Comparison of ENCODE assay signal across 34 cellular contexts in the genomic region with DNA sequence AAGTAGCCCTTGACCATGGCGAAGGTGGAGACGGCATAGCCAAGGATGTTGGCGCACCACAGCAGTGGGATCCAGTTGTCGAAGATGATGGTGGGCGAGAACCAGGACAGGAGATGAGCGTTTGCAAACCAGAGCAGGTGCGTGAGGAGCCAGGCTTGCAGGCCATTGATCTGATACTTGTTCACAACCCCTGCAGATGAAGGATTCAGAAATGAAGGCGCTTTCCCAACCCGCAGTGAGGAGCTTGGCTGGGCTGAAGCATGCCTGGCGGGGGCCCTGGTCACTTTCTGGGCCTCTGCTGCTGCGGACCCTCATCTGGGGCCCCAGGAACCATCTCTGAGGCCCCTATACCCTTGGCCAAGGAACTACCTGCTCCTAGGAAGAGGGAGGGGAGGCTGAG.
"Had no signal": no experiment of that assay in that cellular context is flagged by ENCODE, and none has a peak within 500 bp of the region (broad histone marks: within the 10 kb centered on the region; RNA-seq: fewer than 3 reads in every experiment).

No MANE protein-coding gene starts in this region.

- H3K27me3 Mint-ChIP-seq: activated B cell treated with CpG ODN at 0.5 μM for 24 hours; activated CD4-positive, alpha-beta memory T cell treated with anti-CD3 and anti-CD28 coated beads for 36 hours; activated CD4-positive, alpha-beta T cell treated with anti-CD3 and anti-CD28 coated beads, Interleukin-2, amount 10 ng/mL, durations not matched to agents 24 days and 14 days; activated CD8-positive, alpha-beta T cell treated with anti-CD3 and anti-CD28 coated beads for 36 hours; activated naive CD4-positive, alpha-beta T cell treated with anti-CD3 and anti-CD28 coated beads, Interleukin-2, amount 10 ng/mL, durations not matched to agents 7 days and 5 days; activated naive CD4-positive, alpha-beta T cell treated with anti-CD3 and anti-CD28 coated beads, Interleukin-2, amount 50 U/mL, for 24 hours; activated naive CD8-positive, alpha-beta T cell; activated naive CD8-positive, alpha-beta T cell treated with anti-CD3 and anti-CD28 coated beads, Interleukin-2, amount 10 ng/mL, durations not matched to agents 7 days and 5 days; activated naive CD8-positive, alpha-beta T cell treated with anti-CD3 and anti-CD28 coated beads, Interleukin-2, amount 50 U/mL, for 24 hours; activated T-cell treated with anti-CD3 and anti-CD28 coated beads, Interleukin-2, amount 50 U/mL, for 24 hours; brain; central memory CD8-positive, alpha-beta T cell had no signal

- H3K27ac ChIP-seq: cardiac muscle cell, VCaP had no signal

- H3K27me3 ChIP-seq: cardiac muscle cell had no signal

- H3K27ac Mint-ChIP-seq: activated B cell treated with CpG ODN at 0.5 μM for 24 hours; activated CD4-positive, alpha-beta memory T cell treated with anti-CD3 and anti-CD28 coated beads for 36 hours; activated CD4-positive, alpha-beta T cell treated with anti-CD3 and anti-CD28 coated beads, Interleukin-2, amount 10 ng/mL, durations not matched to agents 24 days and 14 days; activated CD8-positive, alpha-beta T cell treated with anti-CD3 and anti-CD28 coated beads for 36 hours; activated naive CD4-positive, alpha-beta T cell treated with anti-CD3 and anti-CD28 coated beads, Interleukin-2, amount 10 ng/mL, durations not matched to agents 7 days and 5 days; activated naive CD4-positive, alpha-beta T cell treated with anti-CD3 and anti-CD28 coated beads, Interleukin-2, amount 50 U/mL, for 24 hours; activated naive CD8-positive, alpha-beta T cell; activated naive CD8-positive, alpha-beta T cell treated with anti-CD3 and anti-CD28 coated beads, Interleukin-2, amount 50 U/mL, for 24 hours; activated T-cell treated with anti-CD3 and anti-CD28 coated beads, Interleukin-2, amount 50 U/mL, for 24 hours; activated T-helper 2 cell treated with anti-CD3 and anti-CD28 coated beads, Interferon-gamma antibody, Interleukin-2, Interleukin-4, amounts not matched to agents 10 μg/mL and 5 μg/mL and 100 μg/mL, durations not matched to agents 14 hours and 24 hours and 36 hours; brain; T-helper 1 cell treated with Interleukin-12 subunit alpha and Interleukin-12 subunit beta and Interleukin-4 antibody, amounts not matched to agents 30 μg/mL and 1 μg/mL, for 36 hours; T-helper 2 cell treated with Interferon-gamma antibody and Interleukin-4, amounts not matched to agents 5 μg/mL and 100 μg/mL, for 36 hours had no signal

- FAIRE-seq: bronchial epithelial cell, TTC549 had no signal

- H3K4me3 ChIP-seq: cardiac muscle cell had no signal

- DNase-seq: activated B cell treated with CpG ODN at 0.5 μM for 24 hours; activated CD4-positive, alpha-beta memory T cell treated with anti-CD3 and anti-CD28 coated beads for 36 hours; activated CD4-positive, alpha-beta T cell treated with anti-CD3 and anti-CD28 coated beads for 4 hours; activated CD4-positive, alpha-beta T cell treated with anti-CD3 and anti-CD28 coated beads, Interleukin-2, amount 10 ng/mL, durations not matched to agents 24 days and 14 days; activated CD4-positive, alpha-beta T cell treated with anti-CD3 and anti-CD28 coated beads, Interleukin-2, amount 50 U/mL, for 1 hour; activated CD4-positive, alpha-beta T cell treated with anti-CD3 and anti-CD28 coated beads, Interleukin-2, amount 50 U/mL, for 4 hours; activated CD4-positive, CD25-positive, alpha-beta regulatory T cell treated with anti-CD3 and anti-CD28 coated beads, Interleukin-2, amount 50 U/mL, for 72 hours; activated CD8-positive, alpha-beta memory T cell treated with anti-CD3 and anti-CD28 coated beads, Interleukin-2, amount 50 U/mL, for 48 hours; activated CD8-positive, alpha-beta T cell treated with anti-CD3 and anti-CD28 coated beads for 36 hours; activated effector memory CD4-positive, alpha-beta T cell treated with Interleukin-2 at 50 U/mL for 16 hours; activated gamma-delta T cell; activated naive CD4-positive, alpha-beta T cell treated with anti-CD3 and anti-CD28 coated beads, Interleukin-2, amount 10 ng/mL, durations not matched to agents 7 days and 5 days; activated naive CD4-positive, alpha-beta T cell treated with Interleukin-2 at 50 U/mL for 16 hours; activated naive CD8-positive, alpha-beta T cell treated with anti-CD3 and anti-CD28 coated beads, Interleukin-2, amount 10 ng/mL, durations not matched to agents 7 days and 5 days; activated naive CD8-positive, alpha-beta T cell treated with anti-CD3 and anti-CD28 coated beads, Interleukin-2, amount 50 U/mL, for 24 hours; activated T-cell treated with anti-CD3 and anti-CD28 coated beads, Interleukin-2, amount 50 U/mL, for 24 hours; activated T-cell treated with anti-CD3 and anti-CD28 coated beads, Interleukin-2, amount 50 U/mL, for 48 hours; amygdala; caudate nucleus; cerebellar nuclear complex; T-helper 1 cell; T-helper 2 cell; T-helper 9 cell had no signal

- H3K9me3 Mint-ChIP-seq: central memory CD8-positive, alpha-beta T cell had no signal

- H3K4me1 Mint-ChIP-seq: activated B cell treated with CpG ODN at 0.5 μM for 24 hours; activated naive CD4-positive, alpha-beta T cell treated with anti-CD3 and anti-CD28 coated beads, Interleukin-2, amount 50 U/mL, for 24 hours; central memory CD8-positive, alpha-beta T cell had no signal

- ATAC-seq: activated CD8-positive, alpha-beta T cell treated with anti-CD3 and anti-CD28 coated beads for 36 hours; activated naive CD8-positive, alpha-beta T cell treated with anti-CD3 and anti-CD28 coated beads, Interleukin-2, amount 50 U/mL, for 24 hours had no signal

- H3K4me3 Mint-ChIP-seq: activated B cell treated with CpG ODN at 0.5 μM for 24 hours; activated CD4-positive, alpha-beta memory T cell treated with anti-CD3 and anti-CD28 coated beads for 36 hours; activated CD4-positive, alpha-beta T cell treated with anti-CD3 and anti-CD28 coated beads, Interleukin-2, amount 10 ng/mL, durations not matched to agents 24 days and 14 days; activated CD8-positive, alpha-beta T cell treated with anti-CD3 and anti-CD28 coated beads for 36 hours; activated naive CD4-positive, alpha-beta T cell treated with anti-CD3 and anti-CD28 coated beads, Interleukin-2, amount 10 ng/mL, durations not matched to agents 7 days and 5 days; activated naive CD4-positive, alpha-beta T cell treated with anti-CD3 and anti-CD28 coated beads, Interleukin-2, amount 50 U/mL, for 24 hours; activated naive CD8-positive, alpha-beta T cell; activated naive CD8-positive, alpha-beta T cell treated with anti-CD3 and anti-CD28 coated beads, Interleukin-2, amount 10 ng/mL, durations not matched to agents 7 days and 5 days; activated naive CD8-positive, alpha-beta T cell treated with anti-CD3 and anti-CD28 coated beads, Interleukin-2, amount 50 U/mL, for 24 hours; activated T-cell treated with anti-CD3 and anti-CD28 coated beads, Interleukin-2, amount 50 U/mL, for 24 hours; brain; central memory CD8-positive, alpha-beta T cell; T-helper 1 cell treated with Interleukin-12 subunit alpha and Interleukin-12 subunit beta and Interleukin-4 antibody, amounts not matched to agents 30 μg/mL and 1 μg/mL, for 36 hours; T-helper 2 cell treated with Interferon-gamma antibody and Interleukin-4, amounts not matched to agents 5 μg/mL and 100 μg/mL, for 36 hours had no signal
